1 cellular context compared by ENCODE assay signal in genomic region chr5:121963409-121963808, GRCh38.
TF ChIP-seq lines count a peak whose summit lies in the region.

No MANE protein-coding gene starts in this region.

TF ChIP-seq in WTC11, 78 proteins besides CTCF, POLR2A, EP300 and RAD21 (continued from another document):
- TF ChIP-seq AFF4 (CRISPR knock-in tag; IDR thresholded peaks at IDR 0.05; ENCODE audit: borderline replicate concordance) (no peak), ZNF416 (CRISPR knock-in tag; IDR thresholded peaks at IDR 0.05) (no peak), ZSCAN18 (CRISPR knock-in tag; IDR thresholded peaks at IDR 0.05) (no peak), GABPB1 (CRISPR knock-in tag; IDR thresholded peaks at IDR 0.05) (no peak), ZNF423 (CRISPR knock-in tag; IDR thresholded peaks at IDR 0.05) (no peak)
TF ChIP-seq in WTC11: peak in this region for 0.
